Comparison of ENCODE assay signal across 13 cellular contexts in genomic region chr15:36844453-36845094, GRCh38.
A peak's percentile ranks its signal among the peaks of the same experiment; 100 is the strongest.
DNase-seq lines count a peak whose midpoint lies in the region; ATAC-seq and TF ChIP-seq lines count a peak whose summit lies in the region.
"Had no signal": no experiment of that assay in that cellular context is flagged by ENCODE, and none has a peak within 500 bp of the region (broad histone marks: within the 10 kb centered on the region; RNA-seq: fewer than 3 reads in every experiment).

No MANE protein-coding gene starts in this region.

- no peak overlapping the region for H3K9ac ChIP-seq in IMR-90 (ENCODE audit: low read depth, low read length)
- H3K9ac ChIP-seq: KMS-11 had no signal

- peak overlapping the region; percentile 7; the same call in 1 of the 2 replicates for H2AK5ac ChIP-seq in IMR-90 (ENCODE audit: low read depth, low read length)

- H2BK120ac ChIP-seq in IMR-90 (ENCODE audit: low read depth, low read length): peak overlapping the region; percentile 26

- H4K20me1 ChIP-seq in IMR-90 (ENCODE audit: insufficient read depth, low read length): no peaks in the 10 kb centered on the region

- H4K5ac ChIP-seq in IMR-90 (ENCODE audit: low read depth, low read length): no peak overlapping the region

- H2BK15ac ChIP-seq in IMR-90 (ENCODE audit: low read depth, low read length): peak overlapping the region; percentile 55; the same call in 1 of the 3 replicates

- H4K91ac ChIP-seq in IMR-90 (ENCODE audit: insufficient read depth, low read depth, low read length): 0 out of 2 replicates have a peak overlapping the region, but pooled peaks have one; percentile 0

- peaks cover 11% of the 10 kb centered on the region for H3K36me3 Mint-ChIP-seq in mesothelial cell of epicardium

- H2AFZ ChIP-seq in IMR-90 (replicated peaks; ENCODE audit: low read length, poor library complexity): peak overlapping the region; percentile 38

- peaks cover 3% of the 10 kb centered on the region for H3K9me3 Mint-ChIP-seq in mesothelial cell of epicardium

- peaks cover 45% of the 10 kb centered on the region for H3K4me1 Mint-ChIP-seq in mesothelial cell of epicardium

- peak; percentile 70 for ATAC-seq in IMR-90 (ENCODE audit: low read depth)
- ATAC-seq in lower lobe of right lung: no peak
- ATAC-seq in GM18502 (IDR thresholded peaks at IDR 0.05; ENCODE audit: poor library complexity, unreplicated experiment): no peak

- H3K4me1 ChIP-seq in IMR-90 (ENCODE audit: control insufficient read depth, insufficient read depth, low read length) (peaks cover 7% of the 10 kb centered on the region), lower lobe of right lung (no peaks in the 10 kb centered on the region)
- H3K4me1 ChIP-seq: adrenal gland had no signal

- peak overlapping the region; percentile 1 for H2AK9ac ChIP-seq in IMR-90 (replicated peaks; ENCODE audit: low read depth, low read length, poor library complexity)

- POLR2A ChIA-PET in IMR-90 (lab: Charles Lee; ENCODE audit: unreplicated experiment): no interaction called here

- whole genome bisulfite sequencing in IMR-90 (ENCODE audit: extremely low coverage in 2 of 2, insufficient read length in 1 of 2), 2 experiments: no CpG with 5 or more reads among the region's 4 CpGs

- H3K27ac ChIP-seq in IMR-90 (ENCODE audit: insufficient read depth, low read length) (no peak overlapping the region), VCaP (no peak overlapping the region), lower lobe of right lung (no peak overlapping the region)
- H3K27ac ChIP-seq: adrenal gland, KMS-11, neutrophil had no signal

- H2BK20ac ChIP-seq in IMR-90 (ENCODE audit: low read depth, low read length): peak overlapping the region; percentile 58

- no peak overlapping the region for H3K14ac ChIP-seq in IMR-90 (replicated peaks; ENCODE audit: low read depth, low read length)

- peak overlapping the region; percentile 82 for H3K27ac Mint-ChIP-seq in mesothelial cell of epicardium

- H3K23ac ChIP-seq in IMR-90 (ENCODE audit: low read depth, low read length): no peak overlapping the region

- peak overlapping the region; percentile 53 for H3K4me2 ChIP-seq in IMR-90 (ENCODE audit: low read depth, low read length)
- H3K4me2 ChIP-seq: KMS-11 had no signal

- intact Hi-C loops in IMR-90 (cut with micrococcal nuclease) (no loop called here), lower lobe of right lung (cut with DNase I) (no loop called here)

- H3K4me3 Mint-ChIP-seq in mesothelial cell of epicardium: peak overlapping the region; percentile 16

- DNase-seq in DMS153 (lab: John Stamatoyannopoulos, UW) (peak; percentile 50), IMR-90 (peak; percentile 69), mesothelial cell of epicardium (ENCODE audit: low spot score in 2 of 2, unreplicated experiment in 2 of 2) (no peak), lower lobe of right lung (no peak), D341Med (ENCODE audit: low spot score) (no peak)
- no peak for DNase-seq in stimulated activated CD4-positive, alpha-beta T cell treated with anti-CD3 and anti-CD28 coated beads, Interleukin-2, amount 100 ng/mL, for 48 hours
- DNase-seq: adrenal gland, DND-41, substantia nigra had no signal

- no peaks in the 10 kb centered on the region for H3K27me3 ChIP-seq in IMR-90 (ENCODE audit: control insufficient read depth, insufficient read depth, low read length)
- no peaks in the 10 kb centered on the region for H3K27me3 ChIP-seq in lower lobe of right lung (ENCODE audit: low read depth)

- H3K79me1 ChIP-seq in IMR-90 (ENCODE audit: low read depth in 1 of 2, low read length in 2 of 2): no peaks in the 10 kb centered on the region

- H3K4ac ChIP-seq in IMR-90 (ENCODE audit: low read depth, low read length): peak overlapping the region; percentile 23; the same call in 1 of the 2 replicates

- in situ Hi-C loops in IMR-90 (cut with MboI; ENCODE audit: low sequenced_read_pairs): no loop called here

- no peaks in the 10 kb centered on the region for H3K27me3 Mint-ChIP-seq in mesothelial cell of epicardium (ENCODE audit: low read depth)

- peak overlapping the region in 1 of 2 experiments; percentile 34; a peak in 2 of 4 replicates for H4K8ac ChIP-seq in IMR-90 (ENCODE audit: low read depth in 2 of 2, low read length in 2 of 2)

- no peak for TF ChIP-seq POLR2A in IMR-90 (IDR thresholded peaks at IDR 0.05; ENCODE audit: low read depth, low read length)

- TF ChIP-seq RAD21 in IMR-90 (IDR thresholded peaks at IDR 0.05; ENCODE audit: low read length): no peak

- no peak for TF ChIP-seq CTCF in IMR-90 (conservative IDR thresholded peaks at IDR 0.05; ENCODE audit: low read depth, low read length)
- TF ChIP-seq CTCF in VCaP (conservative IDR thresholded peaks at IDR 0.05): 0 out of 2 replicates have a peak, but pooled peaks have one; percentile 16
- no peak for TF ChIP-seq CTCF in mesothelial cell of epicardium (IDR thresholded peaks at IDR 0.05; ENCODE audit: unreplicated experiment)
- no peak for TF ChIP-seq CTCF in lower lobe of right lung (IDR thresholded peaks at IDR 0.05)

- H3K4me3 ChIP-seq in IMR-90 (ENCODE audit: insufficient read depth, low read depth, low read length): no peak overlapping the region
- no peak overlapping the region for H3K4me3 ChIP-seq in lower lobe of right lung
- H3K4me3 ChIP-seq: adrenal gland had no signal

- no peaks in the 10 kb centered on the region for H3K9me1 ChIP-seq in IMR-90 (ENCODE audit: insufficient read depth, low read length)

- H3K9me3 ChIP-seq in IMR-90 (ENCODE audit: control insufficient read depth, insufficient read depth, low read length) (no peaks in the 10 kb centered on the region), lower lobe of right lung (no peaks in the 10 kb centered on the region)
- H3K9me3 ChIP-seq: neutrophil had no signal

- CTCF ChIA-PET in IMR-90 (lab: Yijun Ruan, JAX): interaction anchor here (0.6 to 1.3 kb wide), 4 partner anchors 38 to 1023 kb away, joined by 3 to 5 read pairs (median 3); no protein-coding TSS in a partner anchor

- BruUV-seq in IMR-90 (replicated peaks; lab: Mats Ljungman, UMichigan): no TSS peak

- H3K36me3 ChIP-seq in IMR-90 (ENCODE audit: control insufficient read depth, insufficient read depth, low read length) (no peaks in the 10 kb centered on the region), lower lobe of right lung (no peaks in the 10 kb centered on the region)
- H3K36me3 ChIP-seq: adrenal gland, neutrophil had no signal

- dilution Hi-C loops in IMR-90 (cut with HindIII; ENCODE audit: low sequenced_read_pairs, unreplicated experiment): no loop called here

- H2BK5ac ChIP-seq in IMR-90 (ENCODE audit: low read depth, low read length, poor library complexity, severe bottlenecking): peak overlapping the region; percentile 22

- no peak overlapping the region for H3K56ac ChIP-seq in IMR-90 (ENCODE audit: extremely low read depth, insufficient read depth, low read length)

- H3K18ac ChIP-seq in IMR-90 (ENCODE audit: low read depth, low read length): 0 out of 2 replicates have a peak overlapping the region, but pooled peaks have one; percentile 2

TF ChIP-seq in IMR-90, 13 proteins besides CTCF, POLR2A, EP300 and RAD21:
- TF ChIP-seq RFX5 (IDR thresholded peaks at IDR 0.05; ENCODE audit: low read depth, low read length) (no peak), FOS (IDR thresholded peaks at IDR 0.05; ENCODE audit: low read depth, low read length) (no peak), USF2 (IDR thresholded peaks at IDR 0.05; ENCODE audit: low read depth, low read length) (no peak), MAFK (IDR thresholded peaks at IDR 0.05; ENCODE audit: low read depth, low read length) (no peak), ELK1 (IDR thresholded peaks at IDR 0.05; ENCODE audit: borderline replicate concordance, low read depth, low read length) (no peak), RCOR1 (IDR thresholded peaks at IDR 0.05; ENCODE audit: insufficient replicate concordance, low read length) (no peak), SMC3 (IDR thresholded peaks at IDR 0.05; ENCODE audit: low read depth, low read length) (no peak), MAZ (IDR thresholded peaks at IDR 0.05; ENCODE audit: borderline replicate concordance, low read depth, low read length) (no peak), CEBPB (IDR thresholded peaks at IDR 0.05; ENCODE audit: low read depth, low read length) (no peak), MXI1 (IDR thresholded peaks at IDR 0.05; ENCODE audit: borderline replicate concordance, low read depth, low read length) (no peak), NFE2L2 (IDR thresholded peaks at IDR 0.05; ENCODE audit: low read depth, low read length) (no peak), CHD1 (IDR thresholded peaks at IDR 0.05; ENCODE audit: low read depth, low read length) (no peak), BHLHE40 (IDR thresholded peaks at IDR 0.05; ENCODE audit: low read depth, low read length) (no peak)

Comparison
In these comparisons a context has a peak if more than half of its experiments do, and no peak if none do; other contexts are left out.
1. DNase-seq: peak in DMS153 (single experiment) and IMR-90 (single experiment); none in mesothelial cell of epicardium (0 of 2), lower lobe of right lung (single experiment), D341Med (single experiment) and stimulated activated CD4-positive, alpha-beta T cell treated with anti-CD3 and anti-CD28 coated beads, Interleukin-2, amount 100 ng/mL, for 48 hours (0 of 2).